ENCODE assay signal across 8 cellular contexts in genomic region chrX:130082244-130083106, GRCh38. TPM values are rescaled to one million over a fixed set of nuclear protein-coding genes. Genes with fewer than 3 reads are reported as not detected.
DNase-seq lines count a peak whose midpoint lies in the region; ATAC-seq and TF ChIP-seq lines count a peak whose summit lies in the region.

No MANE protein-coding gene starts in this region.

- peak; percentile 30 for DNase-seq in AG20443 (ENCODE audit: low spot score)
- DNase-seq in activated CD4-positive, alpha-beta T cell treated with anti-CD3 and anti-CD28 coated beads, Interleukin-2, amount 50 U/mL, for 48 hours: peak; percentile 71 to 80
- DNase-seq in fibroblast of the aortic adventitia (ENCODE audit: low read depth): peak; percentile 39
- peak; percentile 54 to 62 for DNase-seq in stimulated activated CD4-positive, alpha-beta T cell treated with anti-CD3 and anti-CD28 coated beads, Interleukin-1b, Interleukin-23, amount 100 ng/mL, for 4 hours (ENCODE audit: low read depth in 2 of 2)
- DNase-seq in globus pallidus (ENCODE audit: low spot score): no peak
- no peak for DNase-seq in NCI-H82 treated with DMSO at 0.1 percent for 48 hours (lab: John Stamatoyannopoulos, UW; ENCODE audit: unreplicated experiment)

- TF ChIP-seq CTCF in fibroblast of the aortic adventitia (IDR thresholded peaks at IDR 0.05; ENCODE audit: insufficient read depth, low read length): peak; percentile 28

- H3K4me3 ChIP-seq in fibroblast of the aortic adventitia (ENCODE audit: low read depth, low read length): no peak overlapping the region

- peak; percentile 63 for ATAC-seq in GM19455 (IDR thresholded peaks at IDR 0.05; ENCODE audit: unreplicated experiment)
- ATAC-seq in HG03571 (IDR thresholded peaks at IDR 0.05; ENCODE audit: unreplicated experiment): peak; percentile 46

RNA-seq across cellular contexts. Expression of gene ELF4, which starts 27.8 kb away (rescaled TPM):
- total RNA-seq in fibroblast of the aortic adventitia (ENCODE audit: low replicate concordance): 9.6 and 16.6 TPM in 2 replicates

Comparison
In these comparisons a context has a peak if more than half of its experiments do, and no peak if none do; other contexts are left out.
1. DNase-seq: peak in AG20443 (single experiment), activated CD4-positive, alpha-beta T cell treated with anti-CD3 and anti-CD28 coated beads, Interleukin-2, amount 50 U/mL, for 48 hours (2 of 2), fibroblast of the aortic adventitia (single experiment) and stimulated activated CD4-positive, alpha-beta T cell treated with anti-CD3 and anti-CD28 coated beads, Interleukin-1b, Interleukin-23, amount 100 ng/mL, for 4 hours (2 of 2); none in globus pallidus (single experiment) and NCI-H82 treated with DMSO at 0.1 percent for 48 hours (single experiment).